Comparison of ENCODE assay signal across 9 cellular contexts in the genomic region with DNA sequence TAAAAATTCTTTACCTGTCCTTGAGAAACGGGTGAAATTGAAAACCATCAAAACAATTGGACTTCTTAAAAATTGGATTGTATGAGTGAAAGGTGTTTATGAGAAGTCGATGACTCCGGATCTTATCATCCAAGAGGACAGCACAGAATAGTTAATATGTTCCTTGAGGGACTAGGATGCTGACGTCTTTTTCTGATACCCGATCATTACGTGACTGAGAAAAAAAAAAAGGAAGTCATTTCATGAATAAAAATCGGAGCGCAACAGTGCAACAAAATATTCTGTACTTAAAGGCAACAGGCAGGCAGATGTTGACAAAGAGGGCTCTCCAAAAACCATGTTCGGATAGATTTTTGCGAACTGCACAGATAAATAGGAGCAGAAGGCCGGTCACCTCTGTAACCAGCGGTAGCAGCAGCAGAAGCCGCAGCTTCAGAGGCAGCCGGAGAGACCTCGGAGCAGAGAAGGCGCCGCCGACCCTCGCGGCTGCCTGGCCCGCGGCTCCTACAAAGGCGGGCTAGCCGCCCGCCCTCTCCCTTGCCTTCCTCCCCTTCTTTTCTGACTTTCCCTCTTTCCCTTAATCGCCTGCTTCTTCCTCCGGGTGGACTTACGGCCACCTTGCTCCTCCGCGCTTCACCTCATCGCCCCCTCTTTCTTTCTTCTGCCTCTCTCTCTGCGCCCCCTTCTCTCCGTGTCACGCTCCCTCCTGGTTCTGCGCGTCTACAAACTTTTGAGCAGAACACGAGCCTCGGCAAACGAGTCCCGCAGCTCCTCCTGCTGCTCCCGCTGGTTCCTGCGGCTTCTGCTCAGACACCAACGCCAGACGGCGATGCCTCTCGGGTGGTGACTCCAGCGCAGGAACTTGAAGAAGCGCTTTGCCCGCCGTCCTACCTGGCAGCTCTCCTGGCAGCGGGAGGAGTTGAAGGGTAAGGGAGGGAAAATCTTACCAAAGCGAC. TPM values are rescaled to one million over a fixed set of nuclear protein-coding genes. Genes with fewer than 3 reads are reported as not detected.
A peak's percentile ranks its signal among the peaks of the same experiment; 100 is the strongest.
DNase-seq lines count a peak whose midpoint lies in the region; ATAC-seq and TF ChIP-seq lines count a peak whose summit lies in the region.
"Had no signal": no experiment of that assay in that cellular context is flagged by ENCODE, and none has a peak within 500 bp of the region (broad histone marks: within the 10 kb centered on the region; RNA-seq: fewer than 3 reads in every experiment).

Gene ADCYAP1 (plus strand): TSS at position 737 of the 956 bp plus-strand sequence. CDS start 516 bp downstream, outside the sequence.

- H4K20me1 ChIP-seq in osteoblast (ENCODE audit: insufficient read depth, low read length), result no peaks in the 10 kb centered on the region

- H3K36me3 Mint-ChIP-seq in T-helper 1 cell treated with Interleukin-12 subunit alpha and Interleukin-12 subunit beta and Interleukin-4 antibody, amounts not matched to agents 30 μg/mL and 1 μg/mL, for 36 hours (ENCODE audit: low read depth), result peaks cover 3% of the 10 kb centered on the region

- H3K9me3 ChIP-seq in osteoblast (ENCODE audit: low read depth, low read length), result no peaks in the 10 kb centered on the region

- H3K9me3 Mint-ChIP-seq in T-helper 1 cell treated with Interleukin-12 subunit alpha and Interleukin-12 subunit beta and Interleukin-4 antibody, amounts not matched to agents 30 μg/mL and 1 μg/mL, for 36 hours, result no peaks in the 10 kb centered on the region

- H2AFZ ChIP-seq in osteoblast (ENCODE audit: low read length), result no peak within 1 kb of the TSS

- H3K27ac Mint-ChIP-seq in T-helper 1 cell treated with Interleukin-12 subunit alpha and Interleukin-12 subunit beta and Interleukin-4 antibody, amounts not matched to agents 30 μg/mL and 1 μg/mL, for 36 hours, result peak within 1 kb of the TSS; percentile 55

- peaks cover 68% of the 10 kb centered on the region for H3K27me3 ChIP-seq in osteoblast (ENCODE audit: insufficient read depth, low read length)

- no peaks in the 10 kb centered on the region for H3K36me3 ChIP-seq in osteoblast (ENCODE audit: insufficient read depth, low read length)

- H3K4me2 ChIP-seq in osteoblast (ENCODE audit: insufficient read depth, low read length), result no peak within 1 kb of the TSS

- H3K27ac ChIP-seq in osteoblast (ENCODE audit: low read depth, low read length), result no peak within 1 kb of the TSS

- TF ChIP-seq CTCF in cardiac fibroblast (IDR thresholded peaks at IDR 0.05; ENCODE audit: low read depth, low read length) (no peak), osteoblast (IDR thresholded peaks at IDR 0.05; ENCODE audit: extremely low read depth, low read depth, low read length) (no peak)

- no peaks in the 10 kb centered on the region for H3K79me2 ChIP-seq in osteoblast (ENCODE audit: insufficient read depth, low read length)

- H3K4me1 Mint-ChIP-seq in T-helper 1 cell treated with Interleukin-12 subunit alpha and Interleukin-12 subunit beta and Interleukin-4 antibody, amounts not matched to agents 30 μg/mL and 1 μg/mL, for 36 hours (ENCODE audit: low read depth), result peaks cover 8% of the 10 kb centered on the region

- H3K4me3 ChIP-seq in cardiac fibroblast (replicated peaks in 1 of 2; ENCODE audit: low read depth in 2 of 2, low read length in 2 of 2) (no peak within 1 kb of the TSS), osteoblast (ENCODE audit: insufficient read depth, low read length) (no peak within 1 kb of the TSS)
- H3K4me3 ChIP-seq: lung had no signal

- peaks cover 76% of the 10 kb centered on the region for H3K27me3 Mint-ChIP-seq in T-helper 1 cell treated with Interleukin-12 subunit alpha and Interleukin-12 subunit beta and Interleukin-4 antibody, amounts not matched to agents 30 μg/mL and 1 μg/mL, for 36 hours (ENCODE audit: low read depth)

- H3K4me1 ChIP-seq in osteoblast (ENCODE audit: insufficient read depth, low read length), result no peaks in the 10 kb centered on the region

- no peak for ATAC-seq in HG03439 (IDR thresholded peaks at IDR 0.05; ENCODE audit: unreplicated experiment)

- DNase-seq in T-helper 1 cell (no peak), NCI-H2171 (lab: John Stamatoyannopoulos, UW) (peak; percentile 80), cardiac fibroblast (ENCODE audit: low read depth in 2 of 2) (peak; percentile 10 to 25), osteoblast (ENCODE audit: insufficient read length, low spot score, missing footprints) (peak; percentile 88), NK-92 (lab: John Stamatoyannopoulos, UW; ENCODE audit: unreplicated experiment) (no peak), OCI-M1 (lab: John Stamatoyannopoulos, UW) (no peak)

- no peak within 1 kb of the TSS for H3K4me3 Mint-ChIP-seq in T-helper 1 cell treated with Interleukin-12 subunit alpha and Interleukin-12 subunit beta and Interleukin-4 antibody, amounts not matched to agents 30 μg/mL and 1 μg/mL, for 36 hours

RNA-seq across cellular contexts. Expression of gene ADCYAP1, which starts in this region (rescaled TPM):
- total RNA-seq in osteoblast, result not detected in 2 replicates

Comparison
In these comparisons a context has a peak if more than half of its experiments do, and no peak if none do; other contexts are left out.
1. Peak in DNase-seq in osteoblast; RNA of the gene not detected or under 1 TPM.
2. DNase-seq: peak in NCI-H2171 (single experiment) and cardiac fibroblast (2 of 2); none in T-helper 1 cell (0 of 5), NK-92 (single experiment) and OCI-M1 (single experiment).